ENCODE assay signal across 8 cellular contexts in genomic region chr4:10461091-10461849, GRCh38. TPM values are rescaled to one million over a fixed set of nuclear protein-coding genes. Genes with fewer than 3 reads are reported as not detected.
A peak's percentile ranks its signal among the peaks of the same experiment; 100 is the strongest.
DNase-seq lines count a peak whose midpoint lies in the region; ATAC-seq and TF ChIP-seq lines count a peak whose summit lies in the region.

No MANE protein-coding gene starts in this region.

- H3K4me1 ChIP-seq in left ventricle myocardium inferior (peaks cover 20% of the 10 kb centered on the region), sigmoid colon (peaks cover 0 to 18% (median 14%) of the 10 kb centered on the region in 4 donors)

- TF ChIP-seq EP300 in sigmoid colon (IDR thresholded peaks at IDR 0.05), result no peak

- peak overlapping the region; percentile 78 for H3K4me3 Mint-ChIP-seq in activated naive CD8-positive, alpha-beta T cell treated with anti-CD3 and anti-CD28 coated beads for 36 hours

- TF ChIP-seq POLR2A in sigmoid colon (IDR thresholded peaks at IDR 0.05), result no peak

- DNase-seq in NCI-H2227 (lab: John Stamatoyannopoulos, UW; ENCODE audit: unreplicated experiment) (peak; percentile 34), NCI-H2227 treated with DMSO at 0.1 percent for 48 hours (lab: John Stamatoyannopoulos, UW) (no peak), SKM-1 (lab: John Stamatoyannopoulos, UW; ENCODE audit: unreplicated experiment) (peak; percentile 49), left ventricle myocardium inferior (peak; percentile 54), sigmoid colon (no peak)
- peak; percentile 87 for DNase-seq in activated naive CD8-positive, alpha-beta T cell treated with anti-CD3 and anti-CD28 coated beads for 36 hours
- DNase-seq in NK-92 treated with Interleukin-12 subunit alpha and Interleukin-12 subunit beta, amount 100 ng/mL, for 24 hours (lab: John Stamatoyannopoulos, UW), result no peak

- H3K4me1 Mint-ChIP-seq in activated naive CD8-positive, alpha-beta T cell treated with anti-CD3 and anti-CD28 coated beads for 36 hours, result peaks cover 11% of the 10 kb centered on the region

- H3K36me3 ChIP-seq in left ventricle myocardium inferior, result no peaks in the 10 kb centered on the region
- H3K36me3 ChIP-seq in sigmoid colon, result no peaks in the 10 kb centered on the region

- intact Hi-C loops in left ventricle myocardium inferior (cut with micrococcal nuclease) (no loop called here), sigmoid colon (cut with DNase I) (loop anchor here (5.0 kb wide), 1 partner anchor 86 kb away; no protein-coding TSS in a partner anchor)

- H3K27me3 ChIP-seq in left ventricle myocardium inferior (ENCODE audit: low read depth) (peaks cover 66% of the 10 kb centered on the region), sigmoid colon (peaks cover 10 to 45% (median 27%) of the 10 kb centered on the region in 3 donors)

- H3K4me3 ChIP-seq in left ventricle myocardium inferior (peak overlapping the region; percentile 54), sigmoid colon (peak overlapping the region in 3 of 4 donors; percentile 20 to 34 (median 34))

- peaks cover 16% of the 10 kb centered on the region for H3K36me3 Mint-ChIP-seq in activated naive CD8-positive, alpha-beta T cell treated with anti-CD3 and anti-CD28 coated beads for 36 hours

- 5 to 12% methylated on average over 72 of the region's 72 CpGs for WGBS in sigmoid colon, 2 donors

- ATAC-seq in HG03097 (IDR thresholded peaks at IDR 0.05; ENCODE audit: low FRiP score, unreplicated experiment), result peak; percentile 81

- no peak overlapping the region for H3K27ac ChIP-seq in left ventricle myocardium inferior (replicated peaks)
- H3K27ac ChIP-seq in sigmoid colon, result no peak overlapping the region

- H3K27me3 Mint-ChIP-seq in activated naive CD8-positive, alpha-beta T cell treated with anti-CD3 and anti-CD28 coated beads for 36 hours, result peaks cover 34% of the 10 kb centered on the region

- H3K9me3 Mint-ChIP-seq in activated naive CD8-positive, alpha-beta T cell treated with anti-CD3 and anti-CD28 coated beads for 36 hours, result no peaks in the 10 kb centered on the region

- H3K9me3 ChIP-seq in left ventricle myocardium inferior (replicated peaks) (no peaks in the 10 kb centered on the region), sigmoid colon (no peaks in the 10 kb centered on the region)

- TF ChIP-seq CTCF in left ventricle myocardium inferior (IDR thresholded peaks at IDR 0.05; ENCODE audit: borderline replicate concordance), result peak; percentile 93
- TF ChIP-seq CTCF in sigmoid colon (IDR thresholded peaks at IDR 0.05), result peak; percentile 11 to 90 (median 47)

- peak overlapping the region; percentile 61 for H3K27ac Mint-ChIP-seq in activated naive CD8-positive, alpha-beta T cell treated with anti-CD3 and anti-CD28 coated beads for 36 hours

RNA-seq across cellular contexts. Expression of gene ZNF518B, which starts 4.0 kb away (rescaled TPM):
- total RNA-seq in activated naive CD8-positive, alpha-beta T cell treated with anti-CD3 and anti-CD28 coated beads for 36 hours, result 10 to 100 TPM; 14.1 to 18.0 TPM
- 21.7 TPM for total RNA-seq in left ventricle myocardium inferior
- 10 to 100 TPM; 20.0 to 46.0 (median 29.3) TPM for total RNA-seq in sigmoid colon
- polyA plus RNA-seq in sigmoid colon, result 1 to 10 TPM; 4.6 to 6.3 (median 6.0) TPM

Comparison
In these comparisons a context has a peak if more than half of its experiments do, and no peak if none do; other contexts are left out.
1. DNase-seq: peak in NCI-H2227 (single experiment), SKM-1 (single experiment), activated naive CD8-positive, alpha-beta T cell treated with anti-CD3 and anti-CD28 coated beads for 36 hours (single experiment) and left ventricle myocardium inferior (single experiment); none in NCI-H2227 treated with DMSO at 0.1 percent for 48 hours (single experiment), sigmoid colon (single experiment) and NK-92 treated with Interleukin-12 subunit alpha and Interleukin-12 subunit beta, amount 100 ng/mL, for 24 hours (single experiment).